ENCODE assay signal across 1 cellular context in the genomic region with DNA sequence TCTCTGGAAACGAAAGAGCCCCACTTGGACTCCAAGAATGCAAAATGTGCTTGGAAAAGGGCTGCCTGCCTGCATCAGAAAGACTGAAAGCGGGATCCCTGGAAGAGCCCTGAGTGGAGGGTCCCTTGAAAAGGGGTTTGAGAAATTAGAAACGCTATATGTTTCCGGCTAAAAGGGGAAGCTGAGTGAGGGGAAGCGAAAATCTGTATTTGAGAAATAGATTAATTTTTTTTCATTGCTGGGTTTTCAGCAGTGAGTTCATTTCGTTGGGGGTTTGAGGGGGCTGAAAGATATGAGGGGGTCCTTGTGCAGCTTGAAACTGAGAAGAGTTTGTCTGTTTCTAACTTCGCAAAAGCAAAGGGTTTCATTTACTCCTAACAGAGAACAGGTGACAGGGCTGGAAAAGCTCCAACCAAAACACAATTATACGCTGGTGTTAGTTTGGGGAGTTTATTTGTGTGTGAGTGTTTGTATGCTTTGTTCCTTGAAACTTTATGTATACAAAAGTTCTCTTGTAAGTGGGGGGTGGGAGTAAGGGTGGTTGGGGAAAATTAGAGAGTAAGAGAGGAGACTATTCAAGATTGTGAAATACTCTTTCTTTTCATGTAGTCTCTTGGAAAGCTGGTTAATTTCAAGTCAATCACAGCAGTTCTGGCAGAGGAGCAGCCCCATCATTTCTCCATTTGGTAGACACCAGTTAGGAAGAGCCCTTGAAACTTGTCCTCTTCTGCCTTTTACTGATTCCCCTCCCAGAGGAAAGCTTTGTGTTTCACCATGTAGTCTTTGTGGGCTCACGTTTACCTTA.
TF ChIP-seq lines count a peak whose summit lies in the region.

No MANE protein-coding gene starts in this region.

TF ChIP-seq in H1, 55 proteins besides CTCF, POLR2A, EP300 and RAD21:
- TF ChIP-seq, protein P1, sequence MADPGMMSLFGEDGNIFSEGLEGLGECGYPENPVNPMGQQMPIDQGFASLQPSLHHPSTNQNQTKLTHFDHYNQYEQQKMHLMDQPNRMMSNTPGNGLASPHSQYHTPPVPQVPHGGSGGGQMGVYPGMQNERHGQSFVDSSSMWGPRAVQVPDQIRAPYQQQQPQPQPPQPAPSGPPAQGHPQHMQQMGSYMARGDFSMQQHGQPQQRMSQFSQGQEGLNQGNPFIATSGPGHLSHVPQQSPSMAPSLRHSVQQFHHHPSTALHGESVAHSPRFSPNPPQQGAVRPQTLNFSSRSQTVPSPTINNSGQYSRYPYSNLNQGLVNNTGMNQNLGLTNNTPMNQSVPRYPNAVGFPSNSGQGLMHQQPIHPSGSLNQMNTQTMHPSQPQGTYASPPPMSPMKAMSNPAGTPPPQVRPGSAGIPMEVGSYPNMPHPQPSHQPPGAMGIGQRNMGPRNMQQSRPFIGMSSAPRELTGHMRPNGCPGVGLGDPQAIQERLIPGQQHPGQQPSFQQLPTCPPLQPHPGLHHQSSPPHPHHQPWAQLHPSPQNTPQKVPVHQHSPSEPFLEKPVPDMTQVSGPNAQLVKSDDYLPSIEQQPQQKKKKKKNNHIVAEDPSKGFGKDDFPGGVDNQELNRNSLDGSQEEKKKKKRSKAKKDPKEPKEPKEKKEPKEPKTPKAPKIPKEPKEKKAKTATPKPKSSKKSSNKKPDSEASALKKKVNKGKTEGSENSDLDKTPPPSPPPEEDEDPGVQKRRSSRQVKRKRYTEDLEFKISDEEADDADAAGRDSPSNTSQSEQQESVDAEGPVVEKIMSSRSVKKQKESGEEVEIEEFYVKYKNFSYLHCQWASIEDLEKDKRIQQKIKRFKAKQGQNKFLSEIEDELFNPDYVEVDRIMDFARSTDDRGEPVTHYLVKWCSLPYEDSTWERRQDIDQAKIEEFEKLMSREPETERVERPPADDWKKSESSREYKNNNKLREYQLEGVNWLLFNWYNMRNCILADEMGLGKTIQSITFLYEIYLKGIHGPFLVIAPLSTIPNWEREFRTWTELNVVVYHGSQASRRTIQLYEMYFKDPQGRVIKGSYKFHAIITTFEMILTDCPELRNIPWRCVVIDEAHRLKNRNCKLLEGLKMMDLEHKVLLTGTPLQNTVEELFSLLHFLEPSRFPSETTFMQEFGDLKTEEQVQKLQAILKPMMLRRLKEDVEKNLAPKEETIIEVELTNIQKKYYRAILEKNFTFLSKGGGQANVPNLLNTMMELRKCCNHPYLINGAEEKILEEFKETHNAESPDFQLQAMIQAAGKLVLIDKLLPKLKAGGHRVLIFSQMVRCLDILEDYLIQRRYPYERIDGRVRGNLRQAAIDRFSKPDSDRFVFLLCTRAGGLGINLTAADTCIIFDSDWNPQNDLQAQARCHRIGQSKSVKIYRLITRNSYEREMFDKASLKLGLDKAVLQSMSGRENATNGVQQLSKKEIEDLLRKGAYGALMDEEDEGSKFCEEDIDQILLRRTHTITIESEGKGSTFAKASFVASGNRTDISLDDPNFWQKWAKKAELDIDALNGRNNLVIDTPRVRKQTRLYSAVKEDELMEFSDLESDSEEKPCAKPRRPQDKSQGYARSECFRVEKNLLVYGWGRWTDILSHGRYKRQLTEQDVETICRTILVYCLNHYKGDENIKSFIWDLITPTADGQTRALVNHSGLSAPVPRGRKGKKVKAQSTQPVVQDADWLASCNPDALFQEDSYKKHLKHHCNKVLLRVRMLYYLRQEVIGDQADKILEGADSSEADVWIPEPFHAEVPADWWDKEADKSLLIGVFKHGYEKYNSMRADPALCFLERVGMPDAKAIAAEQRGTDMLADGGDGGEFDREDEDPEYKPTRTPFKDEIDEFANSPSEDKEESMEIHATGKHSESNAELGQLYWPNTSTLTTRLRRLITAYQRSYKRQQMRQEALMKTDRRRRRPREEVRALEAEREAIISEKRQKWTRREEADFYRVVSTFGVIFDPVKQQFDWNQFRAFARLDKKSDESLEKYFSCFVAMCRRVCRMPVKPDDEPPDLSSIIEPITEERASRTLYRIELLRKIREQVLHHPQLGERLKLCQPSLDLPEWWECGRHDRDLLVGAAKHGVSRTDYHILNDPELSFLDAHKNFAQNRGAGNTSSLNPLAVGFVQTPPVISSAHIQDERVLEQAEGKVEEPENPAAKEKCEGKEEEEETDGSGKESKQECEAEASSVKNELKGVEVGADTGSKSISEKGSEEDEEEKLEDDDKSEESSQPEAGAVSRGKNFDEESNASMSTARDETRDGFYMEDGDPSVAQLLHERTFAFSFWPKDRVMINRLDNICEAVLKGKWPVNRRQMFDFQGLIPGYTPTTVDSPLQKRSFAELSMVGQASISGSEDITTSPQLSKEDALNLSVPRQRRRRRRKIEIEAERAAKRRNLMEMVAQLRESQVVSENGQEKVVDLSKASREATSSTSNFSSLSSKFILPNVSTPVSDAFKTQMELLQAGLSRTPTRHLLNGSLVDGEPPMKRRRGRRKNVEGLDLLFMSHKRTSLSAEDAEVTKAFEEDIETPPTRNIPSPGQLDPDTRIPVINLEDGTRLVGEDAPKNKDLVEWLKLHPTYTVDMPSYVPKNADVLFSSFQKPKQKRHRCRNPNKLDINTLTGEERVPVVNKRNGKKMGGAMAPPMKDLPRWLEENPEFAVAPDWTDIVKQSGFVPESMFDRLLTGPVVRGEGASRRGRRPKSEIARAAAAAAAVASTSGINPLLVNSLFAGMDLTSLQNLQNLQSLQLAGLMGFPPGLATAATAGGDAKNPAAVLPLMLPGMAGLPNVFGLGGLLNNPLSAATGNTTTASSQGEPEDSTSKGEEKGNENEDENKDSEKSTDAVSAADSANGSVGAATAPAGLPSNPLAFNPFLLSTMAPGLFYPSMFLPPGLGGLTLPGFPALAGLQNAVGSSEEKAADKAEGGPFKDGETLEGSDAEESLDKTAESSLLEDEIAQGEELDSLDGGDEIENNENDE (IDR thresholded peaks at IDR 0.05; ENCODE audit: insufficient replicate concordance, low read length) = no peak
- TF ChIP-seq JUN (IDR thresholded peaks at IDR 0.05; ENCODE audit: low read depth, low read length) (no peak), CHD2 (IDR thresholded peaks at IDR 0.05; ENCODE audit: low read length) (no peak), HDAC2 (IDR thresholded peaks at IDR 0.05; ENCODE audit: borderline replicate concordance in 1 of 2, low read depth in 2 of 2, low read length in 2 of 2) (no peak), POU5F1 (IDR thresholded peaks at IDR 0.05; ENCODE audit: low read depth, low read length) (no peak), POLR2AphosphoS5 (IDR thresholded peaks at IDR 0.05; ENCODE audit: low read depth, low read length) (no peak), GABPA (IDR thresholded peaks at IDR 0.05; ENCODE audit: borderline replicate concordance, insufficient read depth, low read length) (no peak), CTBP2 (IDR thresholded peaks at IDR 0.05; ENCODE audit: borderline replicate concordance, insufficient read depth, insufficient read length, low read length) (no peak), SUZ12 (IDR thresholded peaks at IDR 0.05; ENCODE audit: low read length) (no peak), MAX (IDR thresholded peaks at IDR 0.05) (no peak), BACH1 (IDR thresholded peaks at IDR 0.05; ENCODE audit: low read length) (no peak), SP1 (IDR thresholded peaks at IDR 0.05; ENCODE audit: low read depth, low read length) (no peak), CHD1 (IDR thresholded peaks at IDR 0.05; ENCODE audit: low read depth, low read length) (no peak), NANOG (IDR thresholded peaks at IDR 0.05; ENCODE audit: insufficient read depth, low read depth, low read length, poor library complexity, severe bottlenecking) (no peak)
- TF ChIP-seq, protein P2, sequence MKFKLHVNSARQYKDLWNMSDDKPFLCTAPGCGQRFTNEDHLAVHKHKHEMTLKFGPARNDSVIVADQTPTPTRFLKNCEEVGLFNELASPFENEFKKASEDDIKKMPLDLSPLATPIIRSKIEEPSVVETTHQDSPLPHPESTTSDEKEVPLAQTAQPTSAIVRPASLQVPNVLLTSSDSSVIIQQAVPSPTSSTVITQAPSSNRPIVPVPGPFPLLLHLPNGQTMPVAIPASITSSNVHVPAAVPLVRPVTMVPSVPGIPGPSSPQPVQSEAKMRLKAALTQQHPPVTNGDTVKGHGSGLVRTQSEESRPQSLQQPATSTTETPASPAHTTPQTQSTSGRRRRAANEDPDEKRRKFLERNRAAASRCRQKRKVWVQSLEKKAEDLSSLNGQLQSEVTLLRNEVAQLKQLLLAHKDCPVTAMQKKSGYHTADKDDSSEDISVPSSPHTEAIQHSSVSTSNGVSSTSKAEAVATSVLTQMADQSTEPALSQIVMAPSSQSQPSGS (IDR thresholded peaks at IDR 0.05; ENCODE audit: low read length) = no peak
